ENCODE assay signal across 33 cellular contexts in the genomic region with DNA sequence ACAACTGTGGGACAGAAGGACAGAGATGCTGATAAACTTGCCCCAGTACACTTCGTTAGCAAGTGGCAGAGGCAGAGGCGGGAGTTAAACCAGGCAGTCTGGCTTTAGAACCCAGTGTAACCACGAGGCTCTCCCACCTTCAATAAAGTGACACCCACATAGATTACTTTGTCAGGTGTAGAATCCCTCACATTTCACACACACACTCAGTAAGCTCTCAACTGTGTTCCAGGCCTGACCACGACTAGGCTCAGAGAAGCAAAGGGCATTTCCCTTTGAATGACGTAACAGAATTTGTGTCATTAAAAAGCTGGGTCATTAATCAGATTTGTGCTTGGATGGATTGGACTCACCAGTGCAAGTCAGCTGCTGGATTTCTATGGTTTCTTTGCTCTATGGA.
"Had no signal": no experiment of that assay in that cellular context is flagged by ENCODE, and none has a peak within 500 bp of the region (broad histone marks: within the 10 kb centered on the region; RNA-seq: fewer than 3 reads in every experiment).

No MANE protein-coding gene starts in this region.

- ATAC-seq: activated CD8-positive, alpha-beta memory T cell treated with anti-CD3 and anti-CD28 coated beads, Interleukin-2, amount 10 ng/mL, durations not matched to agents 7 days and 5 days; activated T-cell treated with anti-CD3 and anti-CD28 coated beads, Interleukin-2, amount 50 U/mL, for 72 hours; activated T-helper 17 cell treated with anti-CD3 and anti-CD28 coated beads, Interleukin-2, amount 50 U/mL, for 72 hours; PC-3 had no signal

- DNase-seq: activated CD4-positive, alpha-beta memory T cell treated with anti-CD3 and anti-CD28 coated beads, Interleukin-2, amount 10 ng/mL, durations not matched to agents 7 days and 5 days; activated CD4-positive, alpha-beta T cell treated with anti-CD3 and anti-CD28 coated beads for 1 hour; activated CD4-positive, alpha-beta T cell treated with anti-CD3 and anti-CD28 coated beads for 48 hours; activated CD4-positive, CD25-positive, alpha-beta regulatory T cell; activated CD8-positive, alpha-beta memory T cell treated with anti-CD3 and anti-CD28 coated beads for 24 hours; activated CD8-positive, alpha-beta memory T cell treated with anti-CD3 and anti-CD28 coated beads, Interleukin-2, amount 10 ng/mL, durations not matched to agents 7 days and 5 days; activated CD8-positive, alpha-beta memory T cell treated with anti-CD3 and anti-CD28 coated beads, Interleukin-2, amount 50 U/mL, for 48 hours; activated effector memory CD4-positive, alpha-beta T cell treated with anti-CD3 and anti-CD28 coated beads, Interleukin-2, amount 50 U/mL, for 16 hours; activated naive CD4-positive, alpha-beta T cell; activated naive CD4-positive, alpha-beta T cell treated with anti-CD3 and anti-CD28 coated beads, Interleukin-2, amount 50 U/mL, for 16 hours; activated naive CD8-positive, alpha-beta T cell treated with anti-CD3 and anti-CD28 coated beads for 36 hours; activated T-cell treated with anti-CD3 and anti-CD28 coated beads, Interleukin-2, amount 50 U/mL, for 72 hours; amniotic stem cell; aorta; brain microvascular endothelial cell; central memory CD4-positive, alpha-beta T cell; Kasumi-1; KG1; NCI-H1092 treated with DMSO at 0.1 percent for 48 hours; NCI-H1417; NCI-H187 treated with DMSO at 0.1 percent for 48 hours; NCI-H2081; NCI-H2227 treated with DMSO at 0.1 percent for 48 hours; NCI-H446; NCI-H510A treated with DMSO at 0.1 percent for 48 hours; NCI-H526 treated with DMSO at 0.1 percent for 48 hours; NK-92 treated with Interleukin-12 subunit alpha and Interleukin-12 subunit beta, amount 100 ng/mL, for 24 hours; PC-3; Peyer's patch; RPMI8226; T1000; WERI-Rb-1 had no signal
